Comparison of ENCODE assay signal across 17 cellular contexts in genomic region chr17:78785663-78786057, GRCh38. TPM values are rescaled to one million over a fixed set of nuclear protein-coding genes. Genes with fewer than 3 reads are reported as not detected.
DNase-seq lines count a peak whose midpoint lies in the region; ATAC-seq and TF ChIP-seq lines count a peak whose summit lies in the region.
"Had no signal": no experiment of that assay in that cellular context is flagged by ENCODE, and none has a peak within 500 bp of the region (broad histone marks: within the 10 kb centered on the region; RNA-seq: fewer than 3 reads in every experiment).

No MANE protein-coding gene starts in this region.

- peaks cover 49% of the 10 kb centered on the region for H3K4me1 Mint-ChIP-seq in activated T-cell treated with anti-CD3 and anti-CD28 coated beads, Interleukin-2, amount 50 U/mL, for 24 hours (ENCODE audit: low read depth)
- H3K4me1 Mint-ChIP-seq in activated T-cell treated with anti-CD3 and anti-CD28 coated beads, Interleukin-2, amount 50 U/mL, for 72 hours (ENCODE audit: low read depth) = peaks cover 59% of the 10 kb centered on the region
- H3K4me1 Mint-ChIP-seq in IgD-negative memory B cell = peaks cover 5 to 18% (median 7%) of the 10 kb centered on the region in 3 donors

- intact Hi-C loops in gastrocnemius medialis (cut with DNase I; ENCODE audit: low total_unique reads) = no loop called here

- H3K27me3 Mint-ChIP-seq in activated T-cell treated with anti-CD3 and anti-CD28 coated beads, Interleukin-2, amount 50 U/mL, for 24 hours = no peaks in the 10 kb centered on the region
- no peaks in the 10 kb centered on the region for H3K27me3 Mint-ChIP-seq in activated T-cell treated with anti-CD3 and anti-CD28 coated beads, Interleukin-2, amount 50 U/mL, for 72 hours (ENCODE audit: low read depth)
- no peaks in the 10 kb centered on the region for H3K27me3 Mint-ChIP-seq in IgD-negative memory B cell

- H3K4me3 Mint-ChIP-seq in activated T-cell treated with anti-CD3 and anti-CD28 coated beads, Interleukin-2, amount 50 U/mL, for 24 hours = no peak overlapping the region
- no peak overlapping the region for H3K4me3 Mint-ChIP-seq in activated T-cell treated with anti-CD3 and anti-CD28 coated beads, Interleukin-2, amount 50 U/mL, for 72 hours
- peak overlapping the region in 2 of 4 donors; percentile 40 to 79 for H3K4me3 Mint-ChIP-seq in IgD-negative memory B cell
- H3K4me3 Mint-ChIP-seq: mesothelial cell of epicardium had no signal

- H3K36me3 Mint-ChIP-seq in activated T-cell treated with anti-CD3 and anti-CD28 coated beads, Interleukin-2, amount 50 U/mL, for 24 hours (ENCODE audit: low read depth) = peaks cover 35% of the 10 kb centered on the region
- peaks cover 0 to 7% of the 10 kb centered on the region in 2 donors for H3K36me3 Mint-ChIP-seq in activated T-cell treated with anti-CD3 and anti-CD28 coated beads, Interleukin-2, amount 50 U/mL, for 72 hours (ENCODE audit: insufficient read depth in 2 of 2)
- no peaks in the 10 kb centered on the region for H3K36me3 Mint-ChIP-seq in IgD-negative memory B cell
- H3K36me3 Mint-ChIP-seq in activated naive CD4-positive, alpha-beta T cell treated with anti-CD3 and anti-CD28 coated beads, Interleukin-2, amount 50 U/mL, for 72 hours = no peaks in the 10 kb centered on the region

- H3K4me1 ChIP-seq in gastrocnemius medialis = peaks cover 27 to 35% of the 10 kb centered on the region in 2 donors

- H3K27ac ChIP-seq in gastrocnemius medialis = peak overlapping the region; percentile 76 to 99 (median 98)
- H3K27ac ChIP-seq: cardiac muscle cell had no signal

- in situ Hi-C loops in gastrocnemius medialis (cut with MboI; ENCODE audit: low sequenced_read_pairs in 4 of 4) = no loop called here

- H3K27ac Mint-ChIP-seq in activated T-cell treated with anti-CD3 and anti-CD28 coated beads, Interleukin-2, amount 50 U/mL, for 24 hours = peak overlapping the region; percentile 50
- H3K27ac Mint-ChIP-seq in activated T-cell treated with anti-CD3 and anti-CD28 coated beads, Interleukin-2, amount 50 U/mL, for 72 hours = no peak overlapping the region
- H3K27ac Mint-ChIP-seq in IgD-negative memory B cell = peak overlapping the region in 2 of 3 donors; percentile 28 to 78
- H3K27ac Mint-ChIP-seq in activated naive CD4-positive, alpha-beta T cell treated with anti-CD3 and anti-CD28 coated beads, Interleukin-2, amount 50 U/mL, for 72 hours = peak overlapping the region; percentile 22 to 38

- TF ChIP-seq POLR2A in gastrocnemius medialis (IDR thresholded peaks at IDR 0.05) = no peak

- H3K36me3 ChIP-seq in gastrocnemius medialis = no peaks in the 10 kb centered on the region
- H3K36me3 ChIP-seq: cardiac muscle cell, Peyer's patch had no signal

- H3K9me3 ChIP-seq in gastrocnemius medialis = no peaks in the 10 kb centered on the region
- H3K9me3 ChIP-seq: Peyer's patch had no signal

- H3K4me3 ChIP-seq in gastrocnemius medialis = no peak overlapping the region
- H3K4me3 ChIP-seq: cardiac muscle cell, Peyer's patch had no signal

- no peak for DNase-seq in activated T-cell treated with anti-CD3 and anti-CD28 coated beads, Interleukin-2, amount 50 U/mL, for 24 hours
- DNase-seq in activated T-cell treated with anti-CD3 and anti-CD28 coated beads, Interleukin-2, amount 50 U/mL, for 72 hours = no peak
- no peak for DNase-seq in activated naive CD4-positive, alpha-beta T cell treated with anti-CD3 and anti-CD28 coated beads, Interleukin-2, amount 50 U/mL, for 72 hours (ENCODE audit: low spot score in 2 of 2)
- DNase-seq in gastrocnemius medialis (peak in 1 of 2 donors; percentile 55), HCEC 1CT (no peak)
- DNase-seq: effector CD4-positive, alpha-beta T cell; hippocampal formation; left cardiac atrium; NCI-H774; right cardiac atrium had no signal

- no peak for TF ChIP-seq CTCF in gastrocnemius medialis (IDR thresholded peaks at IDR 0.05 in 4 of 5, conservative IDR thresholded peaks at IDR 0.05 in 1 of 5)

- ATAC-seq in activated T-cell treated with anti-CD3 and anti-CD28 coated beads, Interleukin-2, amount 50 U/mL, for 72 hours (replicated peaks in 1 of 2) = no peak
- no peak for ATAC-seq in activated naive CD4-positive, alpha-beta T cell treated with anti-CD3 and anti-CD28 coated beads, Interleukin-2, amount 50 U/mL, for 72 hours
- peak; percentile 9 to 21 for ATAC-seq in gastrocnemius medialis
- no peak for ATAC-seq in GM18519 (IDR thresholded peaks at IDR 0.05; ENCODE audit: low FRiP score, unreplicated experiment)
- ATAC-seq in HG02588 (IDR thresholded peaks at IDR 0.05; ENCODE audit: unreplicated experiment) = no peak
- ATAC-seq: HCT116, left cardiac atrium, right cardiac atrium had no signal

- no peaks in the 10 kb centered on the region for H3K27me3 ChIP-seq in gastrocnemius medialis
- H3K27me3 ChIP-seq: cardiac muscle cell, Peyer's patch had no signal

- no peaks in the 10 kb centered on the region for H3K9me3 Mint-ChIP-seq in activated T-cell treated with anti-CD3 and anti-CD28 coated beads, Interleukin-2, amount 50 U/mL, for 24 hours
- no peaks in the 10 kb centered on the region for H3K9me3 Mint-ChIP-seq in activated T-cell treated with anti-CD3 and anti-CD28 coated beads, Interleukin-2, amount 50 U/mL, for 72 hours
- H3K9me3 Mint-ChIP-seq in IgD-negative memory B cell = no peaks in the 10 kb centered on the region
- H3K9me3 Mint-ChIP-seq in activated naive CD4-positive, alpha-beta T cell treated with anti-CD3 and anti-CD28 coated beads, Interleukin-2, amount 50 U/mL, for 72 hours = no peaks in the 10 kb centered on the region
- H3K9me3 Mint-ChIP-seq: mesothelial cell of epicardium had no signal

RNA-seq across cellular contexts. Expression of gene CYTH1, which starts 3.6 kb away (rescaled TPM):
- 100 to 1,000 TPM; 163 to 204 TPM for total RNA-seq in activated T-cell treated with anti-CD3 and anti-CD28 coated beads, Interleukin-2, amount 50 U/mL, for 72 hours
- 210 TPM for polyA plus RNA-seq in IgD-negative memory B cell
- total RNA-seq in activated naive CD4-positive, alpha-beta T cell treated with anti-CD3 and anti-CD28 coated beads, Interleukin-2, amount 50 U/mL, for 72 hours = 100 to 1,000 TPM in 1 of 2 donors, 10 to 100 TPM in 1; 82.6 to 148 TPM
- total RNA-seq in gastrocnemius medialis = 10 to 100 TPM; 24.7 to 43.7 (median 32.4) TPM

RNA-seq across cellular contexts. Expression of gene USP36, which starts 55.0 kb away (rescaled TPM):
- 100 to 1,000 TPM; 113 to 124 TPM for total RNA-seq in activated T-cell treated with anti-CD3 and anti-CD28 coated beads, Interleukin-2, amount 50 U/mL, for 72 hours
- 28.8 TPM for polyA plus RNA-seq in IgD-negative memory B cell
- total RNA-seq in activated naive CD4-positive, alpha-beta T cell treated with anti-CD3 and anti-CD28 coated beads, Interleukin-2, amount 50 U/mL, for 72 hours = 10 to 100 TPM; 82.2 to 88.1 TPM
- 10 to 100 TPM; 15.2 to 21.1 (median 20.0) TPM for total RNA-seq in gastrocnemius medialis

Comparison
In these comparisons a context has a peak if more than half of its experiments do, and no peak if none do; other contexts are left out.
1. ATAC-seq: peak in gastrocnemius medialis (2 of 2); none in activated T-cell treated with anti-CD3 and anti-CD28 coated beads, Interleukin-2, amount 50 U/mL, for 72 hours (0 of 2), activated naive CD4-positive, alpha-beta T cell treated with anti-CD3 and anti-CD28 coated beads, Interleukin-2, amount 50 U/mL, for 72 hours (0 of 2), GM18519 (single experiment) and HG02588 (single experiment).